1 cellular context compared by ENCODE assay signal in the genomic region with DNA sequence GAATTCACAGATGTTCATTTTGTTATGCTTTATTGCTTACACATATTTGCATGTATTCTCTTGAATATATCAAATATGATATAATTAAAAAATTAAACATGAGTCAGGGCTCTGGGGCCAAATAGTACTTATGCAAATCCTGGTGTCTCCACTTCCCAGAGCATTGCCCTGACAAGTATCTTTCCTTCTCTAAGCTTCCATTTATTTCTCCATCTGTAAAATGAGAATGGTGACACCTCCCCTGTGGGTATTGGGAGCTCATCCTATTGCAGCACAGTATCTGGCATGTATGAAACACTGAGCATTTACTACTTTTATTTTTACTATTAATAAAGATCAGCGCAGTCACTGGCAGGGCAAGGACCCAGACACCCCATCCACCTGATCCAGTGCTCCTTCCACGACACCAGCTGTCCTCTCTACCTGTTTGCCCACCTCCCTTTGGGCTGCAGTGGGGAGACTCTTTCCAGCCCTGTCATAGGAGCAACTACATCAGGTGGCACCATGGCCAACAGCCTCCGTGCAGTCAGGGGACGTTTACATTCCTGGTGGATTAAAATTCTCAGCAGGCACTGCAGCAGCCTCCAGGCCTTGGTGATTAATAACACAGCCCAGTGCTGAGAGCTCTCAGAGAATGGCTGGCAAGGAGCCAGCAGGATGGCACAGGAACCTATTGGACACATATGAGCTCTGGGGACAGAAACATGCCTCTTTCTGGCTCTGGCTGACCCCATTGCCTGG.
TF ChIP-seq lines count a peak whose summit lies in the region.

No MANE protein-coding gene starts in this region.

TF ChIP-seq in HCT116, 20 proteins besides CTCF, POLR2A, EP300 and RAD21 (continued from another document):
- TF ChIP-seq ZFX (IDR thresholded peaks at IDR 0.05) (no peak), SP1 (IDR thresholded peaks at IDR 0.05; ENCODE audit: low read depth) (no peak), JUND (IDR thresholded peaks at IDR 0.05) (no peak), EZH2phosphoT487 (IDR thresholded peaks at IDR 0.05; ENCODE audit: borderline replicate concordance) (no peak), POLR2AphosphoS5 (IDR thresholded peaks at IDR 0.05; ENCODE audit: low read depth, low read length) (no peak)
TF ChIP-seq in HCT116: peak in this region for 0.
